1 cellular context compared by ENCODE assay signal in genomic region chr19:42075616-42076374, GRCh38.
TF ChIP-seq lines count a peak whose summit lies in the region.

A gene with protein sequence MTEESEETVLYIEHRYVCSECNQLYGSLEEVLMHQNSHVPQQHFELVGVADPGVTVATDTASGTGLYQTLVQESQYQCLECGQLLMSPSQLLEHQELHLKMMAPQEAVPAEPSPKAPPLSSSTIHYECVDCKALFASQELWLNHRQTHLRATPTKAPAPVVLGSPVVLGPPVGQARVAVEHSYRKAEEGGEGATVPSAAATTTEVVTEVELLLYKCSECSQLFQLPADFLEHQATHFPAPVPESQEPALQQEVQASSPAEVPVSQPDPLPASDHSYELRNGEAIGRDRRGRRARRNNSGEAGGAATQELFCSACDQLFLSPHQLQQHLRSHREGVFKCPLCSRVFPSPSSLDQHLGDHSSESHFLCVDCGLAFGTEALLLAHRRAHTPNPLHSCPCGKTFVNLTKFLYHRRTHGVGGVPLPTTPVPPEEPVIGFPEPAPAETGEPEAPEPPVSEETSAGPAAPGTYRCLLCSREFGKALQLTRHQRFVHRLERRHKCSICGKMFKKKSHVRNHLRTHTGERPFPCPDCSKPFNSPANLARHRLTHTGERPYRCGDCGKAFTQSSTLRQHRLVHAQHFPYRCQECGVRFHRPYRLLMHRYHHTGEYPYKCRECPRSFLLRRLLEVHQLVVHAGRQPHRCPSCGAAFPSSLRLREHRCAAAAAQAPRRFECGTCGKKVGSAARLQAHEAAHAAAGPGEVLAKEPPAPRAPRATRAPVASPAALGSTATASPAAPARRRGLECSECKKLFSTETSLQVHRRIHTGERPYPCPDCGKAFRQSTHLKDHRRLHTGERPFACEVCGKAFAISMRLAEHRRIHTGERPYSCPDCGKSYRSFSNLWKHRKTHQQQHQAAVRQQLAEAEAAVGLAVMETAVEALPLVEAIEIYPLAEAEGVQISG (plus strand): TSS chr19:42076166. CDS start chr19:42078607, 2,441 bp downstream.

TF ChIP-seq in HepG2, 621 proteins besides CTCF, POLR2A, EP300 and RAD21 (continued from another document and continues in another):
- TF ChIP-seq ZNF552 (CRISPR knock-in tag; IDR thresholded peaks at IDR 0.05; ENCODE audit: borderline replicate concordance) (no peak), CHCHD3 (CRISPR knock-in tag; IDR thresholded peaks at IDR 0.05) (0 out of 2 replicates have a peak, but pooled peaks have one; percentile 50), ZNF143 (CRISPR knock-in tag; IDR thresholded peaks at IDR 0.05) (no peak), ZNF34 (CRISPR knock-in tag; IDR thresholded peaks at IDR 0.05; ENCODE audit: borderline replicate concordance) (peak; percentile 80), KDM2A (CRISPR knock-in tag; IDR thresholded peaks at IDR 0.05; ENCODE audit: borderline replicate concordance, low read depth) (peak; percentile 78; the same call in 1 of the 2 replicates), NONO (IDR thresholded peaks at IDR 0.05) (no peak), NONO (CRISPR knock-in tag; conservative IDR thresholded peaks at IDR 0.05) (peak; percentile 69), RBFOX2 (IDR thresholded peaks at IDR 0.05; ENCODE audit: low read depth, low read length) (peak; percentile 93), ZHX2 (IDR thresholded peaks at IDR 0.05; ENCODE audit: low read depth) (peak; percentile 90), ZHX2 (CRISPR knock-in tag; IDR thresholded peaks at IDR 0.05; ENCODE audit: borderline replicate concordance) (no peak), ZNF251 (CRISPR knock-in tag; IDR thresholded peaks at IDR 0.05) (no peak), BRF2 (CRISPR knock-in tag; IDR thresholded peaks at IDR 0.05) (no peak), RFX5 (IDR thresholded peaks at IDR 0.05; ENCODE audit: low read depth, low read length) (peak; percentile 73), SAFB2 (CRISPR knock-in tag; IDR thresholded peaks at IDR 0.05; ENCODE audit: borderline replicate concordance, low read depth) (peak; percentile 41; the same call in 1 of the 2 replicates), MYC (CRISPR knock-in tag; IDR thresholded peaks at IDR 0.05; ENCODE audit: borderline replicate concordance) (peak; percentile 86), TARDBP (CRISPR knock-in tag; IDR thresholded peaks at IDR 0.05) (peak; percentile 48; the same call in 1 of the 2 replicates), MTA1 (CRISPR knock-in tag; IDR thresholded peaks at IDR 0.05; ENCODE audit: borderline replicate concordance) (peak; percentile 59; the same call in 1 of the 2 replicates), TAF15 (IDR thresholded peaks at IDR 0.05; ENCODE audit: low read depth, low read length, poor library complexity, severe bottlenecking) (peak; percentile 44), REL (CRISPR knock-in tag; conservative IDR thresholded peaks at IDR 0.05) (no peak), ZNF230 (CRISPR knock-in tag; IDR thresholded peaks at IDR 0.05) (no peak), ZFYVE20 (CRISPR knock-in tag; IDR thresholded peaks at IDR 0.05; ENCODE audit: borderline replicate concordance, low read depth) (peak; percentile 63; the same call in 1 of the 2 replicates), ZFX (CRISPR knock-in tag; IDR thresholded peaks at IDR 0.05; ENCODE audit: low read depth) (peak; percentile 97), NFRKB (IDR thresholded peaks at IDR 0.05) (peak; percentile 83; the same call in 1 of the 2 replicates), ELF3 (CRISPR knock-in tag; IDR thresholded peaks at IDR 0.05) (peak; percentile 13; the same call in 1 of the 2 replicates), ZNF598 (CRISPR knock-in tag; IDR thresholded peaks at IDR 0.05; ENCODE audit: borderline replicate concordance) (0 out of 2 replicates have a peak, but pooled peaks have one; percentile 72), TEAD3 (CRISPR knock-in tag; optimal IDR thresholded peaks at IDR 0.05; ENCODE audit: borderline replicate concordance) (no peak), SP5 (CRISPR knock-in tag; IDR thresholded peaks at IDR 0.05; ENCODE audit: borderline replicate concordance, low read depth) (no peak; the same call in 1 of the 2 replicates), SALL2 (CRISPR knock-in tag; IDR thresholded peaks at IDR 0.05) (no peak), ATF3 (CRISPR knock-in tag; IDR thresholded peaks at IDR 0.05) (no peak), NFATC3 (CRISPR knock-in tag; IDR thresholded peaks at IDR 0.05) (no peak), ZNF713 (CRISPR knock-in tag; IDR thresholded peaks at IDR 0.05) (no peak), POLR2AphosphoS2 (IDR thresholded peaks at IDR 0.05; ENCODE audit: low read depth, low read length) (peak; percentile 60; the same call in 1 of the 2 replicates), ZNF329 (CRISPR knock-in tag; IDR thresholded peaks at IDR 0.05; ENCODE audit: low read depth) (no peak), WIZ (CRISPR knock-in tag; IDR thresholded peaks at IDR 0.05) (no peak), ZNF20 (CRISPR knock-in tag; IDR thresholded peaks at IDR 0.05) (no peak), ZFP1 (CRISPR knock-in tag; IDR thresholded peaks at IDR 0.05) (no peak), NR2F1 (CRISPR knock-in tag; IDR thresholded peaks at IDR 0.05) (no peak), CREB1 (IDR thresholded peaks at IDR 0.05) (peak; percentile 79), CREB1 (CRISPR knock-in tag; IDR thresholded peaks at IDR 0.05) (peak; percentile 93), MYNN (CRISPR knock-in tag; IDR thresholded peaks at IDR 0.05; ENCODE audit: low read depth) (no peak), ZNF83 (CRISPR knock-in tag; IDR thresholded peaks at IDR 0.05; ENCODE audit: borderline replicate concordance) (no peak), RFXAP (CRISPR knock-in tag; IDR thresholded peaks at IDR 0.05; ENCODE audit: borderline replicate concordance) (peak; percentile 98)
- TF ChIP-seq, protein P1, sequence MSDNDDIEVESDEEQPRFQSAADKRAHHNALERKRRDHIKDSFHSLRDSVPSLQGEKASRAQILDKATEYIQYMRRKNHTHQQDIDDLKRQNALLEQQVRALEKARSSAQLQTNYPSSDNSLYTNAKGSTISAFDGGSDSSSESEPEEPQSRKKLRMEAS (IDR thresholded peaks at IDR 0.05): peak; percentile 50; the same call in 1 of the 2 replicates
- TF ChIP-seq, protein P2, sequence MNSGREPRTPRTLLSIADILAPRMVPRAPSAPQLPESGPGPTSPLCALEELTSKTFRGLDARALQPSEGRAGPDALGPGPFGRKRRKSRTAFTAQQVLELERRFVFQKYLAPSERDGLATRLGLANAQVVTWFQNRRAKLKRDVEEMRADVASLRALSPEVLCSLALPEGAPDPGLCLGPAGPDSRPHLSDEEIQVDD (CRISPR knock-in tag; IDR thresholded peaks at IDR 0.05; ENCODE audit: borderline replicate concordance): no peak
- TF ChIP-seq, protein P3, sequence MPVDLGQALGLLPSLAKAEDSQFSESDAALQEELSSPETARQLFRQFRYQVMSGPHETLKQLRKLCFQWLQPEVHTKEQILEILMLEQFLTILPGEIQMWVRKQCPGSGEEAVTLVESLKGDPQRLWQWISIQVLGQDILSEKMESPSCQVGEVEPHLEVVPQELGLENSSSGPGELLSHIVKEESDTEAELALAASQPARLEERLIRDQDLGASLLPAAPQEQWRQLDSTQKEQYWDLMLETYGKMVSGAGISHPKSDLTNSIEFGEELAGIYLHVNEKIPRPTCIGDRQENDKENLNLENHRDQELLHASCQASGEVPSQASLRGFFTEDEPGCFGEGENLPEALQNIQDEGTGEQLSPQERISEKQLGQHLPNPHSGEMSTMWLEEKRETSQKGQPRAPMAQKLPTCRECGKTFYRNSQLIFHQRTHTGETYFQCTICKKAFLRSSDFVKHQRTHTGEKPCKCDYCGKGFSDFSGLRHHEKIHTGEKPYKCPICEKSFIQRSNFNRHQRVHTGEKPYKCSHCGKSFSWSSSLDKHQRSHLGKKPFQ (CRISPR knock-in tag; IDR thresholded peaks at IDR 0.05; ENCODE audit: insufficient replicate concordance): no peak
- TF ChIP-seq, protein P4, sequence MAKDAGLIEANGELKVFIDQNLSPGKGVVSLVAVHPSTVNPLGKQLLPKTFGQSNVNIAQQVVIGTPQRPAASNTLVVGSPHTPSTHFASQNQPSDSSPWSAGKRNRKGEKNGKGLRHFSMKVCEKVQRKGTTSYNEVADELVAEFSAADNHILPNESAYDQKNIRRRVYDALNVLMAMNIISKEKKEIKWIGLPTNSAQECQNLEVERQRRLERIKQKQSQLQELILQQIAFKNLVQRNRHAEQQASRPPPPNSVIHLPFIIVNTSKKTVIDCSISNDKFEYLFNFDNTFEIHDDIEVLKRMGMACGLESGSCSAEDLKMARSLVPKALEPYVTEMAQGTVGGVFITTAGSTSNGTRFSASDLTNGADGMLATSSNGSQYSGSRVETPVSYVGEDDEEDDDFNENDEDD (CRISPR knock-in tag; IDR thresholded peaks at IDR 0.05; ENCODE audit: borderline replicate concordance): peak; percentile 43; the same call in 1 of the 2 replicates
- TF ChIP-seq, protein P5, sequence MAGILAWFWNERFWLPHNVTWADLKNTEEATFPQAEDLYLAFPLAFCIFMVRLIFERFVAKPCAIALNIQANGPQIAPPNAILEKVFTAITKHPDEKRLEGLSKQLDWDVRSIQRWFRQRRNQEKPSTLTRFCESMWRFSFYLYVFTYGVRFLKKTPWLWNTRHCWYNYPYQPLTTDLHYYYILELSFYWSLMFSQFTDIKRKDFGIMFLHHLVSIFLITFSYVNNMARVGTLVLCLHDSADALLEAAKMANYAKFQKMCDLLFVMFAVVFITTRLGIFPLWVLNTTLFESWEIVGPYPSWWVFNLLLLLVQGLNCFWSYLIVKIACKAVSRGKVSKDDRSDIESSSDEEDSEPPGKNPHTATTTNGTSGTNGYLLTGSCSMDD (CRISPR knock-in tag; IDR thresholded peaks at IDR 0.05): no peak
- TF ChIP-seq, protein P6, sequence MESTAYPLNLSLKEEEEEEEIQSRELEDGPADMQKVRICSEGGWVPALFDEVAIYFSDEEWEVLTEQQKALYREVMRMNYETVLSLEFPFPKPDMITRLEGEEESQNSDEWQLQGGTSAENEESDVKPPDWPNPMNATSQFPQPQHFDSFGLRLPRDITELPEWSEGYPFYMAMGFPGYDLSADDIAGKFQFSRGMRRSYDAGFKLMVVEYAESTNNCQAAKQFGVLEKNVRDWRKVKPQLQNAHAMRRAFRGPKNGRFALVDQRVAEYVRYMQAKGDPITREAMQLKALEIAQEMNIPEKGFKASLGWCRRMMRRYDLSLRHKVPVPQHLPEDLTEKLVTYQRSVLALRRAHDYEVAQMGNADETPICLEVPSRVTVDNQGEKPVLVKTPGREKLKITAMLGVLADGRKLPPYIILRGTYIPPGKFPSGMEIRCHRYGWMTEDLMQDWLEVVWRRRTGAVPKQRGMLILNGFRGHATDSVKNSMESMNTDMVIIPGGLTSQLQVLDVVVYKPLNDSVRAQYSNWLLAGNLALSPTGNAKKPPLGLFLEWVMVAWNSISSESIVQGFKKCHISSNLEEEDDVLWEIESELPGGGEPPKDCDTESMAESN (CRISPR knock-in tag; conservative IDR thresholded peaks at IDR 0.05): peak; percentile 72; the same call in 1 of the 2 replicates
- TF ChIP-seq, protein P7, sequence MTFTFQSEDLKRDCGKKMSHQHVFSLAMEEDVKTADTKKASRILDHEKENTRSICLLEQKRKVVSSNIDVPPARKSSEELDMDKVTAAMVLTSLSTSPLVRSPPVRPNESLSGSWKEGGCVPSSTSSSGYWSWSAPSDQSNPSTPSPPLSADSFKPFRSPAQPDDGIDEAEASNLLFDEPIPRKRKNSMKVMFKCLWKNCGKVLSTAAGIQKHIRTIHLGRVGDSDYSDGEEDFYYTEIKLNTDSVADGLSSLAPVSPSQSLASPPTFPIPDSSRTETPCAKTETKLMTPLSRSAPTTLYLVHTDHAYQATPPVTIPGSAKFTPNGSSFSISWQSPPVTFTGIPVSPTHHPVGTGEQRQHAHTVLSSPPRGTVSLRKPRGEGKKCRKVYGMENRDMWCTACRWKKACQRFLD (CRISPR knock-in tag; IDR thresholded peaks at IDR 0.05; ENCODE audit: borderline replicate concordance): no peak
